ENCODE assay signal across 2 cellular contexts in genomic region chrX:118702741-118703140, GRCh38.
TF ChIP-seq lines count a peak whose summit lies in the region.

No MANE protein-coding gene starts in this region.

TF ChIP-seq in IMR-90, 13 proteins besides CTCF, POLR2A, EP300 and RAD21:
- TF ChIP-seq USF2 (IDR thresholded peaks at IDR 0.05; ENCODE audit: low read depth, low read length) = no peak
- TF ChIP-seq FOS (IDR thresholded peaks at IDR 0.05; ENCODE audit: low read depth, low read length) = no peak
- TF ChIP-seq MAZ (IDR thresholded peaks at IDR 0.05; ENCODE audit: borderline replicate concordance, low read depth, low read length) = no peak

TF ChIP-seq in GM12878, 131 proteins besides CTCF, POLR2A, EP300 and RAD21:
- TF ChIP-seq BHLHE40 (IDR thresholded peaks at IDR 0.05; ENCODE audit: borderline replicate concordance in 1 of 2, low read depth in 2 of 2, low read length in 1 of 2) (peak; percentile 16 to 35; a peak in 1 of 4 replicates), MTA2 (IDR thresholded peaks at IDR 0.05; ENCODE audit: low read depth) (peak; percentile 71), NR2C1 (IDR thresholded peaks at IDR 0.05) (no peak), STAT1 (conservative IDR thresholded peaks at IDR 0.05) (no peak), IKZF2 (IDR thresholded peaks at IDR 0.05) (peak; percentile 11 to 24; a peak in 2 of 4 replicates), EZH2 (IDR thresholded peaks at IDR 0.05; ENCODE audit: borderline replicate concordance, control insufficient read depth, low read depth, low read length) (no peak), RCOR1 (conservative IDR thresholded peaks at IDR 0.05; ENCODE audit: low read depth, low read length) (no peak), MLLT1 (IDR thresholded peaks at IDR 0.05) (peak; percentile 53; the same call in 1 of the 2 replicates)
